1 cellular context compared by ENCODE assay signal in the genomic region with DNA sequence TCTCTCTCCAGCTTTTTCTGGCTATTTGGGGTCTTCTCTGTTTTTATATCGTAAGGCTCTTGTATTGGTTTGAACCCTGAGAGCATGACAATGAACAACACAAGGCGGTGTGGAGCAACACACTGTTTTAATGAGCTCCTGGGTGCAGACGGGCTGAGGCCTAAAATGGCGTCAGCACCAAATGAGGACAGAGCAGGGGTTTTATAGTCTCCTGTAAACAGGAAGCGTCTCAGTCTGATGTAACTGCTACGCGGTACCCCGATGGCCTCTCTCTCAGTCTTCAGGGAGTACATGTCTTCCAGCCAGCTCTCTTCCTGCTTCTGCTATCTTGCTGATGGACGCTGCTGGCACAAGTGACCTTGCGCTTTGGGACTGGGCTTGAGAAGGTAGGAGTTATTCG.
A peak's percentile ranks its signal among the peaks of the same experiment; 100 is the strongest.
TF ChIP-seq lines count a peak whose summit lies in the region.

No MANE protein-coding gene starts in this region.

TF ChIP-seq in K562, 482 proteins besides CTCF, POLR2A, EP300 and RAD21 (continued from another document and continues in another):
- TF ChIP-seq TEAD2 (tag; IDR thresholded peaks at IDR 0.05) = peak; percentile 8; the same call in 1 of the 2 replicates
- no peak; a peak in 1 of 3 replicates for TF ChIP-seq CBX3 (IDR thresholded peaks at IDR 0.05; ENCODE audit: borderline replicate concordance in 1 of 2, low read length in 2 of 2)
- TF ChIP-seq ZNF140 (CRISPR knock-in tag; IDR thresholded peaks at IDR 0.05) = no peak
- no peak for TF ChIP-seq PRPF4 (IDR thresholded peaks at IDR 0.05; ENCODE audit: insufficient read depth, low read depth, low read length, poor library complexity, severe bottlenecking)
- 0 out of 2 replicates have a peak, but pooled peaks have one; percentile 23 for TF ChIP-seq CEBPB (tag; IDR thresholded peaks at IDR 0.05)
- TF ChIP-seq ZNF274 (IDR thresholded peaks at IDR 0.05; ENCODE audit: borderline replicate concordance, low read depth, low read length) = no peak
- TF ChIP-seq, protein P1, sequence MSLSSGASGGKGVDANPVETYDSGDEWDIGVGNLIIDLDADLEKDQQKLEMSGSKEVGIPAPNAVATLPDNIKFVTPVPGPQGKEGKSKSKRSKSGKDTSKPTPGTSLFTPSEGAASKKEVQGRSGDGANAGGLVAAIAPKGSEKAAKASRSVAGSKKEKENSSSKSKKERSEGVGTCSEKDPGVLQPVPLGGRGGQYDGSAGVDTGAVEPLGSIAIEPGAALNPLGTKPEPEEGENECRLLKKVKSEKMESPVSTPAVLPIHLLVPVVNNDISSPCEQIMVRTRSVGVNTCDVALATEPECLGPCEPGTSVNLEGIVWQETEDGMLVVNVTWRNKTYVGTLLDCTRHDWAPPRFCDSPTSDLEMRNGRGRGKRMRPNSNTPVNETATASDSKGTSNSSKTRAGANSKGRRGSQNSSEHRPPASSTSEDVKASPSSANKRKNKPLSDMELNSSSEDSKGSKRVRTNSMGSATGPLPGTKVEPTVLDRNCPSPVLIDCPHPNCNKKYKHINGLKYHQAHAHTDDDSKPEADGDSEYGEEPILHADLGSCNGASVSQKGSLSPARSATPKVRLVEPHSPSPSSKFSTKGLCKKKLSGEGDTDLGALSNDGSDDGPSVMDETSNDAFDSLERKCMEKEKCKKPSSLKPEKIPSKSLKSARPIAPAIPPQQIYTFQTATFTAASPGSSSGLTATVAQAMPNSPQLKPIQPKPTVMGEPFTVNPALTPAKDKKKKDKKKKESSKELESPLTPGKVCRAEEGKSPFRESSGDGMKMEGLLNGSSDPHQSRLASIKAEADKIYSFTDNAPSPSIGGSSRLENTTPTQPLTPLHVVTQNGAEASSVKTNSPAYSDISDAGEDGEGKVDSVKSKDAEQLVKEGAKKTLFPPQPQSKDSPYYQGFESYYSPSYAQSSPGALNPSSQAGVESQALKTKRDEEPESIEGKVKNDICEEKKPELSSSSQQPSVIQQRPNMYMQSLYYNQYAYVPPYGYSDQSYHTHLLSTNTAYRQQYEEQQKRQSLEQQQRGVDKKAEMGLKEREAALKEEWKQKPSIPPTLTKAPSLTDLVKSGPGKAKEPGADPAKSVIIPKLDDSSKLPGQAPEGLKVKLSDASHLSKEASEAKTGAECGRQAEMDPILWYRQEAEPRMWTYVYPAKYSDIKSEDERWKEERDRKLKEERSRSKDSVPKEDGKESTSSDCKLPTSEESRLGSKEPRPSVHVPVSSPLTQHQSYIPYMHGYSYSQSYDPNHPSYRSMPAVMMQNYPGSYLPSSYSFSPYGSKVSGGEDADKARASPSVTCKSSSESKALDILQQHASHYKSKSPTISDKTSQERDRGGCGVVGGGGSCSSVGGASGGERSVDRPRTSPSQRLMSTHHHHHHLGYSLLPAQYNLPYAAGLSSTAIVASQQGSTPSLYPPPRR (CRISPR knock-in tag; IDR thresholded peaks at IDR 0.05; ENCODE audit: borderline replicate concordance) = no peak
- no peak for TF ChIP-seq CC2D1A (IDR thresholded peaks at IDR 0.05)
- 0 out of 2 replicates have a peak, but pooled peaks have one; percentile 32 for TF ChIP-seq PTRF (tag; IDR thresholded peaks at IDR 0.05)
- 0 out of 2 replicates have a peak, but pooled peaks have one; percentile 18 for TF ChIP-seq MTA3 (IDR thresholded peaks at IDR 0.05; ENCODE audit: borderline replicate concordance)
- TF ChIP-seq ZNF134 (CRISPR knock-in tag; conservative IDR thresholded peaks at IDR 0.05) = no peak; the same call in 1 of the 2 replicates
- no peak for TF ChIP-seq TSC22D4 (tag; IDR thresholded peaks at IDR 0.05)
- TF ChIP-seq, protein P2, sequence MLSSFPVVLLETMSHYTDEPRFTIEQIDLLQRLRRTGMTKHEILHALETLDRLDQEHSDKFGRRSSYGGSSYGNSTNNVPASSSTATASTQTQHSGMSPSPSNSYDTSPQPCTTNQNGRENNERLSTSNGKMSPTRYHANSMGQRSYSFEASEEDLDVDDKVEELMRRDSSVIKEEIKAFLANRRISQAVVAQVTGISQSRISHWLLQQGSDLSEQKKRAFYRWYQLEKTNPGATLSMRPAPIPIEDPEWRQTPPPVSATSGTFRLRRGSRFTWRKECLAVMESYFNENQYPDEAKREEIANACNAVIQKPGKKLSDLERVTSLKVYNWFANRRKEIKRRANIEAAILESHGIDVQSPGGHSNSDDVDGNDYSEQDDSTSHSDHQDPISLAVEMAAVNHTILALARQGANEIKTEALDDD (IDR thresholded peaks at IDR 0.05) = no peak
- TF ChIP-seq PURB (CRISPR knock-in tag; IDR thresholded peaks at IDR 0.05; ENCODE audit: low read depth) = no peak
- TF ChIP-seq, protein P3, sequence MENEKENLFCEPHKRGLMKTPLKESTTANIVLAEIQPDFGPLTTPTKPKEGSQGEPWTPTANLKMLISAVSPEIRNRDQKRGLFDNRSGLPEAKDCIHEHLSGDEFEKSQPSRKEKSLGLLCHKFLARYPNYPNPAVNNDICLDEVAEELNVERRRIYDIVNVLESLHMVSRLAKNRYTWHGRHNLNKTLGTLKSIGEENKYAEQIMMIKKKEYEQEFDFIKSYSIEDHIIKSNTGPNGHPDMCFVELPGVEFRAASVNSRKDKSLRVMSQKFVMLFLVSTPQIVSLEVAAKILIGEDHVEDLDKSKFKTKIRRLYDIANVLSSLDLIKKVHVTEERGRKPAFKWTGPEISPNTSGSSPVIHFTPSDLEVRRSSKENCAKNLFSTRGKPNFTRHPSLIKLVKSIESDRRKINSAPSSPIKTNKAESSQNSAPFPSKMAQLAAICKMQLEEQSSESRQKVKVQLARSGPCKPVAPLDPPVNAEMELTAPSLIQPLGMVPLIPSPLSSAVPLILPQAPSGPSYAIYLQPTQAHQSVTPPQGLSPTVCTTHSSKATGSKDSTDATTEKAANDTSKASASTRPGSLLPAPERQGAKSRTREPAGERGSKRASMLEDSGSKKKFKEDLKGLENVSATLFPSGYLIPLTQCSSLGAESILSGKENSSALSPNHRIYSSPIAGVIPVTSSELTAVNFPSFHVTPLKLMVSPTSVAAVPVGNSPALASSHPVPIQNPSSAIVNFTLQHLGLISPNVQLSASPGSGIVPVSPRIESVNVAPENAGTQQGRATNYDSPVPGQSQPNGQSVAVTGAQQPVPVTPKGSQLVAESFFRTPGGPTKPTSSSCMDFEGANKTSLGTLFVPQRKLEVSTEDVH (IDR thresholded peaks at IDR 0.05; ENCODE audit: low read depth, partially characterized antibody) = no peak
- no peak for TF ChIP-seq ZNF324 (CRISPR knock-in tag; IDR thresholded peaks at IDR 0.05)
- TF ChIP-seq, protein P4, sequence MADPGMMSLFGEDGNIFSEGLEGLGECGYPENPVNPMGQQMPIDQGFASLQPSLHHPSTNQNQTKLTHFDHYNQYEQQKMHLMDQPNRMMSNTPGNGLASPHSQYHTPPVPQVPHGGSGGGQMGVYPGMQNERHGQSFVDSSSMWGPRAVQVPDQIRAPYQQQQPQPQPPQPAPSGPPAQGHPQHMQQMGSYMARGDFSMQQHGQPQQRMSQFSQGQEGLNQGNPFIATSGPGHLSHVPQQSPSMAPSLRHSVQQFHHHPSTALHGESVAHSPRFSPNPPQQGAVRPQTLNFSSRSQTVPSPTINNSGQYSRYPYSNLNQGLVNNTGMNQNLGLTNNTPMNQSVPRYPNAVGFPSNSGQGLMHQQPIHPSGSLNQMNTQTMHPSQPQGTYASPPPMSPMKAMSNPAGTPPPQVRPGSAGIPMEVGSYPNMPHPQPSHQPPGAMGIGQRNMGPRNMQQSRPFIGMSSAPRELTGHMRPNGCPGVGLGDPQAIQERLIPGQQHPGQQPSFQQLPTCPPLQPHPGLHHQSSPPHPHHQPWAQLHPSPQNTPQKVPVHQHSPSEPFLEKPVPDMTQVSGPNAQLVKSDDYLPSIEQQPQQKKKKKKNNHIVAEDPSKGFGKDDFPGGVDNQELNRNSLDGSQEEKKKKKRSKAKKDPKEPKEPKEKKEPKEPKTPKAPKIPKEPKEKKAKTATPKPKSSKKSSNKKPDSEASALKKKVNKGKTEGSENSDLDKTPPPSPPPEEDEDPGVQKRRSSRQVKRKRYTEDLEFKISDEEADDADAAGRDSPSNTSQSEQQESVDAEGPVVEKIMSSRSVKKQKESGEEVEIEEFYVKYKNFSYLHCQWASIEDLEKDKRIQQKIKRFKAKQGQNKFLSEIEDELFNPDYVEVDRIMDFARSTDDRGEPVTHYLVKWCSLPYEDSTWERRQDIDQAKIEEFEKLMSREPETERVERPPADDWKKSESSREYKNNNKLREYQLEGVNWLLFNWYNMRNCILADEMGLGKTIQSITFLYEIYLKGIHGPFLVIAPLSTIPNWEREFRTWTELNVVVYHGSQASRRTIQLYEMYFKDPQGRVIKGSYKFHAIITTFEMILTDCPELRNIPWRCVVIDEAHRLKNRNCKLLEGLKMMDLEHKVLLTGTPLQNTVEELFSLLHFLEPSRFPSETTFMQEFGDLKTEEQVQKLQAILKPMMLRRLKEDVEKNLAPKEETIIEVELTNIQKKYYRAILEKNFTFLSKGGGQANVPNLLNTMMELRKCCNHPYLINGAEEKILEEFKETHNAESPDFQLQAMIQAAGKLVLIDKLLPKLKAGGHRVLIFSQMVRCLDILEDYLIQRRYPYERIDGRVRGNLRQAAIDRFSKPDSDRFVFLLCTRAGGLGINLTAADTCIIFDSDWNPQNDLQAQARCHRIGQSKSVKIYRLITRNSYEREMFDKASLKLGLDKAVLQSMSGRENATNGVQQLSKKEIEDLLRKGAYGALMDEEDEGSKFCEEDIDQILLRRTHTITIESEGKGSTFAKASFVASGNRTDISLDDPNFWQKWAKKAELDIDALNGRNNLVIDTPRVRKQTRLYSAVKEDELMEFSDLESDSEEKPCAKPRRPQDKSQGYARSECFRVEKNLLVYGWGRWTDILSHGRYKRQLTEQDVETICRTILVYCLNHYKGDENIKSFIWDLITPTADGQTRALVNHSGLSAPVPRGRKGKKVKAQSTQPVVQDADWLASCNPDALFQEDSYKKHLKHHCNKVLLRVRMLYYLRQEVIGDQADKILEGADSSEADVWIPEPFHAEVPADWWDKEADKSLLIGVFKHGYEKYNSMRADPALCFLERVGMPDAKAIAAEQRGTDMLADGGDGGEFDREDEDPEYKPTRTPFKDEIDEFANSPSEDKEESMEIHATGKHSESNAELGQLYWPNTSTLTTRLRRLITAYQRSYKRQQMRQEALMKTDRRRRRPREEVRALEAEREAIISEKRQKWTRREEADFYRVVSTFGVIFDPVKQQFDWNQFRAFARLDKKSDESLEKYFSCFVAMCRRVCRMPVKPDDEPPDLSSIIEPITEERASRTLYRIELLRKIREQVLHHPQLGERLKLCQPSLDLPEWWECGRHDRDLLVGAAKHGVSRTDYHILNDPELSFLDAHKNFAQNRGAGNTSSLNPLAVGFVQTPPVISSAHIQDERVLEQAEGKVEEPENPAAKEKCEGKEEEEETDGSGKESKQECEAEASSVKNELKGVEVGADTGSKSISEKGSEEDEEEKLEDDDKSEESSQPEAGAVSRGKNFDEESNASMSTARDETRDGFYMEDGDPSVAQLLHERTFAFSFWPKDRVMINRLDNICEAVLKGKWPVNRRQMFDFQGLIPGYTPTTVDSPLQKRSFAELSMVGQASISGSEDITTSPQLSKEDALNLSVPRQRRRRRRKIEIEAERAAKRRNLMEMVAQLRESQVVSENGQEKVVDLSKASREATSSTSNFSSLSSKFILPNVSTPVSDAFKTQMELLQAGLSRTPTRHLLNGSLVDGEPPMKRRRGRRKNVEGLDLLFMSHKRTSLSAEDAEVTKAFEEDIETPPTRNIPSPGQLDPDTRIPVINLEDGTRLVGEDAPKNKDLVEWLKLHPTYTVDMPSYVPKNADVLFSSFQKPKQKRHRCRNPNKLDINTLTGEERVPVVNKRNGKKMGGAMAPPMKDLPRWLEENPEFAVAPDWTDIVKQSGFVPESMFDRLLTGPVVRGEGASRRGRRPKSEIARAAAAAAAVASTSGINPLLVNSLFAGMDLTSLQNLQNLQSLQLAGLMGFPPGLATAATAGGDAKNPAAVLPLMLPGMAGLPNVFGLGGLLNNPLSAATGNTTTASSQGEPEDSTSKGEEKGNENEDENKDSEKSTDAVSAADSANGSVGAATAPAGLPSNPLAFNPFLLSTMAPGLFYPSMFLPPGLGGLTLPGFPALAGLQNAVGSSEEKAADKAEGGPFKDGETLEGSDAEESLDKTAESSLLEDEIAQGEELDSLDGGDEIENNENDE (IDR thresholded peaks at IDR 0.05; ENCODE audit: low read depth, low read length) = no peak
- TF ChIP-seq ZNF76 (CRISPR knock-in tag; IDR thresholded peaks at IDR 0.05; ENCODE audit: borderline replicate concordance) = 0 out of 2 replicates have a peak, but pooled peaks have one; percentile 42
- TF ChIP-seq MAZ (CRISPR knock-in tag; conservative IDR thresholded peaks at IDR 0.05 in 1 of 2, IDR thresholded peaks at IDR 0.05 in 1 of 2) = peak in 1 of 2 experiments; percentile 65; a peak in 2 of 4 replicates
- TF ChIP-seq, protein P5, sequence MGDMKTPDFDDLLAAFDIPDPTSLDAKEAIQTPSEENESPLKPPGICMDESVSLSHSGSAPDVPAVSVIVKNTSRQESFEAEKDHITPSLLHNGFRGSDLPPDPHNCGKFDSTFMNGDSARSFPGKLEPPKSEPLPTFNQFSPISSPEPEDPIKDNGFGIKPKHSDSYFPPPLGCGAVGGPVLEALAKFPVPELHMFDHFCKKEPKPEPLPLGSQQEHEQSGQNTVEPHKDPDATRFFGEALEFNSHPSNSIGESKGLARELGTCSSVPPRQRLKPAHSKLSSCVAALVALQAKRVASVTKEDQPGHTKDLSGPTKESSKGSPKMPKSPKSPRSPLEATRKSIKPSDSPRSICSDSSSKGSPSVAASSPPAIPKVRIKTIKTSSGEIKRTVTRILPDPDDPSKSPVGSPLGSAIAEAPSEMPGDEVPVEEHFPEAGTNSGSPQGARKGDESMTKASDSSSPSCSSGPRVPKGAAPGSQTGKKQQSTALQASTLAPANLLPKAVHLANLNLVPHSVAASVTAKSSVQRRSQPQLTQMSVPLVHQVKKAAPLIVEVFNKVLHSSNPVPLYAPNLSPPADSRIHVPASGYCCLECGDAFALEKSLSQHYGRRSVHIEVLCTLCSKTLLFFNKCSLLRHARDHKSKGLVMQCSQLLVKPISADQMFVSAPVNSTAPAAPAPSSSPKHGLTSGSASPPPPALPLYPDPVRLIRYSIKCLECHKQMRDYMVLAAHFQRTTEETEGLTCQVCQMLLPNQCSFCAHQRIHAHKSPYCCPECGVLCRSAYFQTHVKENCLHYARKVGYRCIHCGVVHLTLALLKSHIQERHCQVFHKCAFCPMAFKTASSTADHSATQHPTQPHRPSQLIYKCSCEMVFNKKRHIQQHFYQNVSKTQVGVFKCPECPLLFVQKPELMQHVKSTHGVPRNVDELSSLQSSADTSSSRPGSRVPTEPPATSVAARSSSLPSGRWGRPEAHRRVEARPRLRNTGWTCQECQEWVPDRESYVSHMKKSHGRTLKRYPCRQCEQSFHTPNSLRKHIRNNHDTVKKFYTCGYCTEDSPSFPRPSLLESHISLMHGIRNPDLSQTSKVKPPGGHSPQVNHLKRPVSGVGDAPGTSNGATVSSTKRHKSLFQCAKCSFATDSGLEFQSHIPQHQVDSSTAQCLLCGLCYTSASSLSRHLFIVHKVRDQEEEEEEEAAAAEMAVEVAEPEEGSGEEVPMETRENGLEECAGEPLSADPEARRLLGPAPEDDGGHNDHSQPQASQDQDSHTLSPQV (IDR thresholded peaks at IDR 0.05) = peak; percentile 76; the same call in 1 of the 2 replicates
- no peak for TF ChIP-seq PPARD (CRISPR knock-in tag; IDR thresholded peaks at IDR 0.05)
- no peak for TF ChIP-seq ARID1B (IDR thresholded peaks at IDR 0.05)
- no peak for TF ChIP-seq MYNN (IDR thresholded peaks at IDR 0.05)
- no peak for TF ChIP-seq MYNN (CRISPR knock-in tag; IDR thresholded peaks at IDR 0.05)
- no peak for TF ChIP-seq NR2C1 (IDR thresholded peaks at IDR 0.05)
- peak; percentile 44; the same call in 1 of the 2 replicates for TF ChIP-seq NR2C1 (tag; IDR thresholded peaks at IDR 0.05)
- TF ChIP-seq, protein P6, sequence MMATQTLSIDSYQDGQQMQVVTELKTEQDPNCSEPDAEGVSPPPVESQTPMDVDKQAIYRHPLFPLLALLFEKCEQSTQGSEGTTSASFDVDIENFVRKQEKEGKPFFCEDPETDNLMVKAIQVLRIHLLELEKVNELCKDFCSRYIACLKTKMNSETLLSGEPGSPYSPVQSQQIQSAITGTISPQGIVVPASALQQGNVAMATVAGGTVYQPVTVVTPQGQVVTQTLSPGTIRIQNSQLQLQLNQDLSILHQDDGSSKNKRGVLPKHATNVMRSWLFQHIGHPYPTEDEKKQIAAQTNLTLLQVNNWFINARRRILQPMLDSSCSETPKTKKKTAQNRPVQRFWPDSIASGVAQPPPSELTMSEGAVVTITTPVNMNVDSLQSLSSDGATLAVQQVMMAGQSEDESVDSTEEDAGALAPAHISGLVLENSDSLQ (IDR thresholded peaks at IDR 0.05) = no peak
- TF ChIP-seq ZNF354B (CRISPR knock-in tag; IDR thresholded peaks at IDR 0.05) = no peak
